Comparison of ENCODE assay signal across 1 cellular context in genomic region chr11:70637949-70638598, GRCh38.
A peak's percentile ranks its signal among the peaks of the same experiment; 100 is the strongest.
TF ChIP-seq lines count a peak whose summit lies in the region.

No MANE protein-coding gene starts in this region.

TF ChIP-seq in HepG2, 621 proteins besides CTCF, POLR2A, EP300 and RAD21 (continued from another document and continues in another):
- TF ChIP-seq ZNF574 (CRISPR knock-in tag; IDR thresholded peaks at IDR 0.05), result no peak
- no peak for TF ChIP-seq SRF (IDR thresholded peaks at IDR 0.05; ENCODE audit: low read depth, low read length)
- TF ChIP-seq CENPX (CRISPR knock-in tag; IDR thresholded peaks at IDR 0.05), result no peak
- TF ChIP-seq GFI1 (CRISPR knock-in tag; IDR thresholded peaks at IDR 0.05; ENCODE audit: borderline replicate concordance), result no peak; the same call in 1 of the 2 replicates
- TF ChIP-seq ZNF430 (CRISPR knock-in tag; IDR thresholded peaks at IDR 0.05), result no peak
- no peak for TF ChIP-seq HIVEP1 (CRISPR knock-in tag; IDR thresholded peaks at IDR 0.05)
- no peak for TF ChIP-seq ZNF318 (CRISPR knock-in tag; IDR thresholded peaks at IDR 0.05)
- no peak for TF ChIP-seq SAFB2 (CRISPR knock-in tag; IDR thresholded peaks at IDR 0.05; ENCODE audit: borderline replicate concordance, low read depth)
- TF ChIP-seq, protein P1, sequence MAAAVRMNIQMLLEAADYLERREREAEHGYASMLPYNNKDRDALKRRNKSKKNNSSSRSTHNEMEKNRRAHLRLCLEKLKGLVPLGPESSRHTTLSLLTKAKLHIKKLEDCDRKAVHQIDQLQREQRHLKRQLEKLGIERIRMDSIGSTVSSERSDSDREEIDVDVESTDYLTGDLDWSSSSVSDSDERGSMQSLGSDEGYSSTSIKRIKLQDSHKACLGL (CRISPR knock-in tag; IDR thresholded peaks at IDR 0.05), result no peak
- TF ChIP-seq, protein P2, sequence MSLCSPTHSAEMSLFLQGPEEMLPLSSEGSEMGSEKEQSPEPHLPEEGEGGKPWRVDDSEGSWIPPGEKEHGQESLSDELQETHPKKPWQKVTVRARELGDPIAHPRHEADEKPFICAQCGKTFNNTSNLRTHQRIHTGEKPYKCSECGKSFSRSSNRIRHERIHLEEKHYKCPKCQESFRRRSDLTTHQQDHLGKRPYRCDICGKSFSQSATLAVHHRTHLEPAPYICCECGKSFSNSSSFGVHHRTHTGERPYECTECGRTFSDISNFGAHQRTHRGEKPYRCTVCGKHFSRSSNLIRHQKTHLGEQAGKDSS (CRISPR knock-in tag; IDR thresholded peaks at IDR 0.05; ENCODE audit: borderline replicate concordance, low read depth), result no peak
- no peak for TF ChIP-seq ZNF891 (CRISPR knock-in tag; IDR thresholded peaks at IDR 0.05)
- no peak for TF ChIP-seq ZNF597 (CRISPR knock-in tag; IDR thresholded peaks at IDR 0.05)
- no peak for TF ChIP-seq ZSCAN29 (CRISPR knock-in tag; conservative IDR thresholded peaks at IDR 0.05)
- TF ChIP-seq CBFB (CRISPR knock-in tag; IDR thresholded peaks at IDR 0.05), result no peak
- no peak for TF ChIP-seq TGIF2 (CRISPR knock-in tag; IDR thresholded peaks at IDR 0.05)
- no peak for TF ChIP-seq IKZF1 (IDR thresholded peaks at IDR 0.05)
- TF ChIP-seq TAF1 (CRISPR knock-in tag; IDR thresholded peaks at IDR 0.05), result no peak
- no peak for TF ChIP-seq FOXJ3 (CRISPR knock-in tag; IDR thresholded peaks at IDR 0.05; ENCODE audit: borderline replicate concordance)
- TF ChIP-seq, protein P3, sequence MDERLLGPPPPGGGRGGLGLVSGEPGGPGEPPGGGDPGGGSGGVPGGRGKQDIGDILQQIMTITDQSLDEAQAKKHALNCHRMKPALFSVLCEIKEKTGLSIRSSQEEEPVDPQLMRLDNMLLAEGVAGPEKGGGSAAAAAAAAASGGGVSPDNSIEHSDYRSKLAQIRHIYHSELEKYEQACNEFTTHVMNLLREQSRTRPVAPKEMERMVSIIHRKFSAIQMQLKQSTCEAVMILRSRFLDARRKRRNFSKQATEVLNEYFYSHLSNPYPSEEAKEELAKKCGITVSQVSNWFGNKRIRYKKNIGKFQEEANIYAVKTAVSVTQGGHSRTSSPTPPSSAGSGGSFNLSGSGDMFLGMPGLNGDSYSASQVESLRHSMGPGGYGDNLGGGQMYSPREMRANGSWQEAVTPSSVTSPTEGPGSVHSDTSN (CRISPR knock-in tag; IDR thresholded peaks at IDR 0.05), result no peak
- peak; percentile 93 for TF ChIP-seq ZMYM3 (CRISPR knock-in tag; IDR thresholded peaks at IDR 0.05)
- no peak for TF ChIP-seq FOSL1 (CRISPR knock-in tag; IDR thresholded peaks at IDR 0.05; ENCODE audit: borderline replicate concordance)
- no peak for TF ChIP-seq ZNF720 (CRISPR knock-in tag; IDR thresholded peaks at IDR 0.05)
- TF ChIP-seq MIER2 (CRISPR knock-in tag; IDR thresholded peaks at IDR 0.05), result no peak
- TF ChIP-seq ATRX (CRISPR knock-in tag; IDR thresholded peaks at IDR 0.05; ENCODE audit: borderline replicate concordance), result no peak
- TF ChIP-seq, protein P4, sequence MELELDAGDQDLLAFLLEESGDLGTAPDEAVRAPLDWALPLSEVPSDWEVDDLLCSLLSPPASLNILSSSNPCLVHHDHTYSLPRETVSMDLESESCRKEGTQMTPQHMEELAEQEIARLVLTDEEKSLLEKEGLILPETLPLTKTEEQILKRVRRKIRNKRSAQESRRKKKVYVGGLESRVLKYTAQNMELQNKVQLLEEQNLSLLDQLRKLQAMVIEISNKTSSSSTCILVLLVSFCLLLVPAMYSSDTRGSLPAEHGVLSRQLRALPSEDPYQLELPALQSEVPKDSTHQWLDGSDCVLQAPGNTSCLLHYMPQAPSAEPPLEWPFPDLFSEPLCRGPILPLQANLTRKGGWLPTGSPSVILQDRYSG (CRISPR knock-in tag; IDR thresholded peaks at IDR 0.05), result no peak
- TF ChIP-seq POGK (CRISPR knock-in tag; conservative IDR thresholded peaks at IDR 0.05), result no peak
- TF ChIP-seq YY1 (IDR thresholded peaks at IDR 0.05; ENCODE audit: insufficient read depth, insufficient replicate concordance, low read depth, low read length), result no peak
- TF ChIP-seq NR1H2 (CRISPR knock-in tag; IDR thresholded peaks at IDR 0.05; ENCODE audit: borderline replicate concordance, low read depth), result no peak
- TF ChIP-seq ZNF337 (CRISPR knock-in tag; IDR thresholded peaks at IDR 0.05; ENCODE audit: borderline replicate concordance, low read depth), result no peak
- TF ChIP-seq NFIC (IDR thresholded peaks at IDR 0.05; ENCODE audit: low read length), result peak; percentile 27; the same call in 1 of the 2 replicates
- TF ChIP-seq CENPT (CRISPR knock-in tag; IDR thresholded peaks at IDR 0.05; ENCODE audit: low read depth), result no peak
- TF ChIP-seq XBP1 (CRISPR knock-in tag; IDR thresholded peaks at IDR 0.05), result no peak
- TF ChIP-seq BRCA1 (CRISPR knock-in tag; IDR thresholded peaks at IDR 0.05), result 0 out of 2 replicates have a peak, but pooled peaks have one; percentile 26
- no peak for TF ChIP-seq ZNF121 (CRISPR knock-in tag; IDR thresholded peaks at IDR 0.05)
- TF ChIP-seq MED1 (CRISPR knock-in tag; IDR thresholded peaks at IDR 0.05), result peak; percentile 76
- TF ChIP-seq SALL2 (CRISPR knock-in tag; IDR thresholded peaks at IDR 0.05), result no peak
- no peak for TF ChIP-seq PITX1 (CRISPR knock-in tag; IDR thresholded peaks at IDR 0.05)
- TF ChIP-seq NR2F6 (IDR thresholded peaks at IDR 0.05), result peak; percentile 94
- peak; percentile 94 for TF ChIP-seq NR2F6 (CRISPR knock-in tag; IDR thresholded peaks at IDR 0.05)
- TF ChIP-seq ZSCAN21 (CRISPR knock-in tag; IDR thresholded peaks at IDR 0.05; ENCODE audit: borderline replicate concordance), result no peak; the same call in 1 of the 2 replicates
- no peak for TF ChIP-seq ZSCAN12 (CRISPR knock-in tag; IDR thresholded peaks at IDR 0.05)
- TF ChIP-seq DRAP1 (CRISPR knock-in tag; IDR thresholded peaks at IDR 0.05), result no peak
- no peak for TF ChIP-seq POLR2G (IDR thresholded peaks at IDR 0.05; ENCODE audit: low read depth, low read length)
- no peak for TF ChIP-seq RFX5 (IDR thresholded peaks at IDR 0.05; ENCODE audit: low read depth, low read length)
- TF ChIP-seq, protein P5, sequence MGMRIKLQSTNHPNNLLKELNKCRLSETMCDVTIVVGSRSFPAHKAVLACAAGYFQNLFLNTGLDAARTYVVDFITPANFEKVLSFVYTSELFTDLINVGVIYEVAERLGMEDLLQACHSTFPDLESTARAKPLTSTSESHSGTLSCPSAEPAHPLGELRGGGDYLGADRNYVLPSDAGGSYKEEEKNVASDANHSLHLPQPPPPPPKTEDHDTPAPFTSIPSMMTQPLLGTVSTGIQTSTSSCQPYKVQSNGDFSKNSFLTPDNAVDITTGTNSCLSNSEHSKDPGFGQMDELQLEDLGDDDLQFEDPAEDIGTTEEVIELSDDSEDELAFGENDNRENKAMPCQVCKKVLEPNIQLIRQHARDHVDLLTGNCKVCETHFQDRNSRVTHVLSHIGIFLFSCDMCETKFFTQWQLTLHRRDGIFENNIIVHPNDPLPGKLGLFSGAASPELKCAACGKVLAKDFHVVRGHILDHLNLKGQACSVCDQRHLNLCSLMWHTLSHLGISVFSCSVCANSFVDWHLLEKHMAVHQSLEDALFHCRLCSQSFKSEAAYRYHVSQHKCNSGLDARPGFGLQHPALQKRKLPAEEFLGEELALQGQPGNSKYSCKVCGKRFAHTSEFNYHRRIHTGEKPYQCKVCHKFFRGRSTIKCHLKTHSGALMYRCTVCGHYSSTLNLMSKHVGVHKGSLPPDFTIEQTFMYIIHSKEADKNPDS (CRISPR knock-in tag; IDR thresholded peaks at IDR 0.05), result no peak
- TF ChIP-seq MBD4 (IDR thresholded peaks at IDR 0.05; ENCODE audit: borderline replicate concordance, low read length), result no peak
- no peak for TF ChIP-seq ZNF709 (CRISPR knock-in tag; IDR thresholded peaks at IDR 0.05)
- no peak for TF ChIP-seq EEA1 (CRISPR knock-in tag; IDR thresholded peaks at IDR 0.05; ENCODE audit: borderline replicate concordance)
- no peak for TF ChIP-seq RFX1 (IDR thresholded peaks at IDR 0.05)
- TF ChIP-seq ZNF547 (CRISPR knock-in tag; IDR thresholded peaks at IDR 0.05), result no peak
